In genomic region chr14:102775855-102776760, GRCh38 we compare ENCODE assay signal across 8 cellular contexts. TPM values are rescaled to one million over a fixed set of nuclear protein-coding genes. Genes with fewer than 3 reads are reported as not detected.
DNase-seq lines count a peak whose midpoint lies in the region; ATAC-seq, FAIRE-seq and TF ChIP-seq lines count a peak whose summit lies in the region.

No MANE protein-coding gene starts in this region.

- H3K9me3 ChIP-seq in pancreas = no peaks in the 10 kb centered on the region

- H3K4me1 ChIP-seq in pancreas = peaks cover 0 to 8% (median 0%) of the 10 kb centered on the region in 3 donors

- H3K36me3 ChIP-seq in pancreas = no peaks in the 10 kb centered on the region

- 88 to 90% methylated on average over 22 of the region's 22 CpGs for WGBS in pancreas, 2 donors

- TF ChIP-seq CTCF in VCaP (conservative IDR thresholded peaks at IDR 0.05) = no peak
- TF ChIP-seq CTCF in pancreas (IDR thresholded peaks at IDR 0.05) = no peak

- no peaks in the 10 kb centered on the region for H3K27me3 ChIP-seq in pancreas

- peak; percentile 2 for ATAC-seq in Right ventricle myocardium inferior
- no peak for ATAC-seq in Right ventricle myocardium superior (ENCODE audit: poor library complexity)
- ATAC-seq in pancreas = peak; percentile 23 to 60 (median 35)
- no peak for ATAC-seq in GM21447 (IDR thresholded peaks at IDR 0.05; ENCODE audit: unreplicated experiment)

- H3K4me3 ChIP-seq in pancreas = no peak overlapping the region

- peak overlapping the region; percentile 91 for H3K27ac ChIP-seq in VCaP
- peak overlapping the region; percentile 26 to 58 (median 50) for H3K27ac ChIP-seq in pancreas

- no peak for FAIRE-seq in pancreas (lab: Jason Lieb, UNC)

- no peak for DNase-seq in Right ventricle myocardium inferior (ENCODE audit: missing footprints)
- DNase-seq in Right ventricle myocardium superior = no peak
- DNase-seq in fibroblast of gingiva (ENCODE audit: low read depth) = peak; percentile 44
- DNase-seq in pancreas = peak in 4 of 6 donors; percentile 25 to 70 (median 34)
- DNase-seq in NAMALWA (ENCODE audit: low spot score) = no peak
- no peak for DNase-seq in midbrain (lab: John Stamatoyannopoulos, UW)

- intact Hi-C loops in Right ventricle myocardium inferior (cut with DNase I) = loop anchor here (1.0 to 5.0 kb wide), 2 partner anchors 84 to 142 kb away; no protein-coding TSS in a partner anchor
- intact Hi-C loops in Right ventricle myocardium superior (cut with DNase I) = loop anchor here (5.0 kb wide), 1 partner anchor 146 kb away; the partner anchor contains the start of gene AMN
- intact Hi-C loops in pancreas (cut with DNase I) = no loop called here

RNA-seq across cellular contexts. Expression of gene TRAF3, which starts 1.1 kb away (rescaled TPM):
- total RNA-seq in Right ventricle myocardium inferior (11.3 TPM), Right ventricle myocardium superior (9.8 TPM), pancreas (10 to 100 TPM in 1 of 6 donors, 1 to 10 TPM in 5; 4.3 to 14.7 (median 6.4) TPM)
- 1 to 10 TPM; 3.6 to 4.5 TPM for polyA plus RNA-seq in pancreas

Comparison
In these comparisons a context has a peak if more than half of its experiments do, and no peak if none do; other contexts are left out.
1. ATAC-seq: peak in Right ventricle myocardium inferior (single experiment) and pancreas (4 of 4); none in Right ventricle myocardium superior (single experiment) and GM21447 (single experiment).
2. DNase-seq: peak in fibroblast of gingiva (single experiment) and pancreas (4 of 6); none in Right ventricle myocardium inferior (single experiment), Right ventricle myocardium superior (single experiment), NAMALWA (single experiment) and midbrain (single experiment).
3. intact Hi-C loops: an anchor here in Right ventricle myocardium inferior (1.0 to 5.0 kb wide) and Right ventricle myocardium superior (5.0 kb wide); none called in pancreas.